Comparison of ENCODE assay signal across 10 cellular contexts in genomic region chr5:80190960-80191359, GRCh38.
DNase-seq lines count a peak whose midpoint lies in the region; ATAC-seq lines count a peak whose summit lies in the region.
"Had no signal": no experiment of that assay in that cellular context is flagged by ENCODE, and none has a peak within 500 bp of the region (broad histone marks: within the 10 kb centered on the region; RNA-seq: fewer than 3 reads in every experiment).

No MANE protein-coding gene starts in this region.

- peak overlapping the region; percentile 55 to 92 (median 87) for H3K4me3 Mint-ChIP-seq in CD8-positive, alpha-beta memory T cell

- H3K27me3 Mint-ChIP-seq in CD8-positive, alpha-beta memory T cell: no peaks in the 10 kb centered on the region

- H3K4me3 ChIP-seq in CD8-positive, alpha-beta memory T cell (ENCODE audit: low read length): no peak overlapping the region
- no peak overlapping the region for H3K4me3 ChIP-seq in trophoblast cell (ENCODE audit: low read depth, low read length)

- peaks cover 28% of the 10 kb centered on the region for H3K79me1 ChIP-seq in trophoblast cell (ENCODE audit: low read length)

- peak overlapping the region; percentile 61 for H4K91ac ChIP-seq in trophoblast cell (ENCODE audit: low read depth, low read length)

- peak overlapping the region; percentile 42 for H2BK12ac ChIP-seq in trophoblast cell (ENCODE audit: low read length)

- POLR2A ChIA-PET in CD8-positive, alpha-beta memory T cell (lab: Charles Lee): no interaction called here

- peak overlapping the region; percentile 66 to 98 (median 93) for H3K27ac Mint-ChIP-seq in CD8-positive, alpha-beta memory T cell
- H3K27ac Mint-ChIP-seq in activated naive CD4-positive, alpha-beta T cell treated with anti-CD3 and anti-CD28 coated beads, Interleukin-2, amount 50 U/mL, for 72 hours: peak overlapping the region; percentile 81 to 89

- DNase-seq in CD8-positive, alpha-beta memory T cell: no peak
- no peak for DNase-seq in activated naive CD4-positive, alpha-beta T cell treated with anti-CD3 and anti-CD28 coated beads, Interleukin-2, amount 50 U/mL, for 72 hours (ENCODE audit: low spot score in 2 of 2)
- DNase-seq in trophoblast cell: no peak
- no peak for DNase-seq in NCI-H1930 (lab: John Stamatoyannopoulos, UW)
- DNase-seq: foreskin keratinocyte, kidney glomerular epithelial cell, SW 1271 had no signal

- H3K9me3 ChIP-seq in CD8-positive, alpha-beta memory T cell (ENCODE audit: low read length): no peaks in the 10 kb centered on the region
- H3K9me3 ChIP-seq in trophoblast cell (ENCODE audit: insufficient read depth, low read depth, low read length): no peaks in the 10 kb centered on the region

- H3K4me1 Mint-ChIP-seq in CD8-positive, alpha-beta memory T cell: peaks cover 77 to 92% (median 88%) of the 10 kb centered on the region in 3 donors

- no peaks in the 10 kb centered on the region for H3K27me3 ChIP-seq in CD8-positive, alpha-beta memory T cell (ENCODE audit: insufficient read depth, low read length, poor library complexity, severe bottlenecking)
- no peaks in the 10 kb centered on the region for H3K27me3 ChIP-seq in trophoblast cell (ENCODE audit: insufficient read depth, low read length)
- H3K27me3 ChIP-seq: foreskin keratinocyte had no signal

- peak; percentile 68 for ATAC-seq in HG02885 (IDR thresholded peaks at IDR 0.05; ENCODE audit: poor library complexity, unreplicated experiment)
- ATAC-seq in activated naive CD4-positive, alpha-beta T cell treated with anti-CD3 and anti-CD28 coated beads, Interleukin-2, amount 50 U/mL, for 72 hours: no peak
- no peak for ATAC-seq in HG02840 (IDR thresholded peaks at IDR 0.05; ENCODE audit: low FRiP score, unreplicated experiment)
- ATAC-seq in HG03175 (IDR thresholded peaks at IDR 0.05; ENCODE audit: unreplicated experiment): no peak
- ATAC-seq: foreskin keratinocyte had no signal

- peaks cover 0 to 25% (median 10%) of the 10 kb centered on the region in 3 donors for H3K36me3 Mint-ChIP-seq in CD8-positive, alpha-beta memory T cell
- peaks cover 0 to 4% of the 10 kb centered on the region in 2 donors for H3K36me3 Mint-ChIP-seq in activated naive CD4-positive, alpha-beta T cell treated with anti-CD3 and anti-CD28 coated beads, Interleukin-2, amount 50 U/mL, for 72 hours

- H3K36me3 ChIP-seq in CD8-positive, alpha-beta memory T cell (ENCODE audit: insufficient read depth, low read length): peaks cover under 1% of the 10 kb centered on the region
- no peaks in the 10 kb centered on the region for H3K36me3 ChIP-seq in trophoblast cell (ENCODE audit: control insufficient read depth in 1 of 2, insufficient read depth in 2 of 2, low read length in 2 of 2)

- peak overlapping the region; percentile 15 for H3K4ac ChIP-seq in trophoblast cell (ENCODE audit: low read depth, low read length)

- no peak overlapping the region for H3K27ac ChIP-seq in CD8-positive, alpha-beta memory T cell (ENCODE audit: low read depth, low read length)
- H3K27ac ChIP-seq in trophoblast cell (ENCODE audit: low read depth, low read length): peak overlapping the region; percentile 22
- H3K27ac ChIP-seq: foreskin keratinocyte had no signal

- CTCF ChIA-PET in CD8-positive, alpha-beta memory T cell (lab: Charles Lee): interaction anchor here (0.6 to 4.9 kb wide), 4 partner anchors 9 to 64 kb away, joined by 3 to 20 read pairs (median 4); partner anchors contain the start of gene SERINC5

- no peak overlapping the region for H2AK5ac ChIP-seq in trophoblast cell (ENCODE audit: low read length)

- no peak overlapping the region for H3K4me2 ChIP-seq in trophoblast cell (ENCODE audit: low read length)

- H2AFZ ChIP-seq in trophoblast cell (ENCODE audit: insufficient read depth, low read length, poor library complexity): no peak overlapping the region

- no peak overlapping the region for H4K8ac ChIP-seq in trophoblast cell (ENCODE audit: low read depth, low read length)

- H3K9ac ChIP-seq in trophoblast cell (ENCODE audit: low read length): no peak overlapping the region

- H3K9me3 Mint-ChIP-seq in CD8-positive, alpha-beta memory T cell: no peaks in the 10 kb centered on the region
- no peaks in the 10 kb centered on the region for H3K9me3 Mint-ChIP-seq in activated naive CD4-positive, alpha-beta T cell treated with anti-CD3 and anti-CD28 coated beads, Interleukin-2, amount 50 U/mL, for 72 hours

- WGBS in trophoblast cell (ENCODE audit: extremely low coverage, insufficient coverage, insufficient read length): 100% methylated on average over 1 of the region's 3 CpGs

- H3K4me1 ChIP-seq in CD8-positive, alpha-beta memory T cell (ENCODE audit: insufficient read depth, low read length): peaks cover 90% of the 10 kb centered on the region
- peaks cover 28 to 39% of the 10 kb centered on the region in 2 experiments for H3K4me1 ChIP-seq in trophoblast cell (ENCODE audit: control insufficient read depth in 1 of 2, insufficient read depth in 2 of 2, low read length in 2 of 2)

- H3K79me2 ChIP-seq in trophoblast cell (ENCODE audit: control insufficient read depth, insufficient read depth, low read length, poor library complexity): peaks cover 12% of the 10 kb centered on the region

- no peak overlapping the region for H4K12ac ChIP-seq in trophoblast cell (ENCODE audit: low read depth, low read length)

- H3K18ac ChIP-seq in trophoblast cell (ENCODE audit: low read length): no peak overlapping the region

- H3K23ac ChIP-seq in trophoblast cell (ENCODE audit: low read length): no peak overlapping the region

- H3K14ac ChIP-seq in trophoblast cell (ENCODE audit: low read length): no peak overlapping the region

- no peak overlapping the region for H2BK120ac ChIP-seq in trophoblast cell (ENCODE audit: insufficient read depth, low read length, poor library complexity)

- H2BK5ac ChIP-seq in trophoblast cell (ENCODE audit: low read depth, low read length, poor library complexity): peak overlapping the region; percentile 16
